ENCODE assay signal across 1 cellular context in the genomic region with DNA sequence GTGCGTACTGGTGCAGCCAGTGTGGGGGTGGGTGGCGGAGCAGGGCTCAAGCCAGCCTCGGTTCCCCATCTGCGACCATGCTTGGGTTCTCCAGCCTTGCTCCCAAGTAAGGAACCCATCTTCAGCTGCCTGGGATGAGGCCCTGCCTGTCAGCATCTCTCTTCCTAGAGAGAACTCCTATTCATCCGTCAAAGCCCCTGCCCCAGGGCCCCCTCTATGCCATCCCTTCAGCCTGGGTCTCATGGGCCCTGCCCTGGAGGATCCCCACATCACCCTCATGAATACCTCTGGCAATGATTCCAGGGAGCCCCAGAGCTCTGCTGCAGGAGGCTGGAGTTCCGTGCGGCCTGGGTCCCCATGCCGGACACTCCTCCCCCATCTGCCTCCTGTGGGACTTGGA.
TF ChIP-seq lines count a peak whose summit lies in the region.

No MANE protein-coding gene starts in this region.

TF ChIP-seq in GM23338, 12 proteins besides CTCF, POLR2A, EP300 and RAD21:
- TF ChIP-seq STAT1 (IDR thresholded peaks at IDR 0.05; ENCODE audit: unreplicated experiment) (no peak), JUNB (IDR thresholded peaks at IDR 0.05; ENCODE audit: unreplicated experiment) (no peak), NANOG (IDR thresholded peaks at IDR 0.05; ENCODE audit: borderline replicate concordance) (no peak), EZH2 (IDR thresholded peaks at IDR 0.05; ENCODE audit: low read depth, unreplicated experiment) (no peak)
